ENCODE assay signal across 28 cellular contexts in the genomic region with DNA sequence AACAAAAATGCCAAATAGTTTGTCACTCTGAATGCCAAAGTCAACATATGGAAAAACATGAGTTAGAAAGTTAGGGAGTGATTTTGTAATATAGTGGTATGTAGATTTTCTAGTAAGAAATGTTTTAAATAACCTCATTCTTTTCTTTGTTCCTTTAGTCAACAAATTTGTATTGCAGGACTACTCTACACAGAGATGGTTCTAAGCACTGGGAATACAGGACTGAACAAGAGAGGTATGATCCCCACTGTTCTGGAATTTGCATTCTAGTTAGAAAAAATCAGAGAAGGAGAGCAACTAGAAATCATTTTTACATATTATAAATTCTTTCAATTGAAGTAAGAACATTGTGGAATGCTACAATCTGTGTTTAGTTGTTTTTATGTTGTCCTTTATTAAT.
"Had no signal": no experiment of that assay in that cellular context is flagged by ENCODE, and none has a peak within 500 bp of the region (broad histone marks: within the 10 kb centered on the region; RNA-seq: fewer than 3 reads in every experiment).

No MANE protein-coding gene starts in this region.

- H3K4me1 ChIP-seq: gastrocnemius medialis, left lung, parathyroid adenoma, right lobe of liver, testis, tibial artery had no signal

- H3K36me3 Mint-ChIP-seq: mesothelial cell of epicardium; naive B cell; natural killer cell treated with Interleukin-12 subunit alpha and Interleukin-12 subunit beta and Interleukin-15 and Interleukin-18, amount 100 ng/mL, for 72 hours; type B pancreatic cell had no signal

- H3K27ac Mint-ChIP-seq: effector memory CD8-positive, alpha-beta T cell; mesothelial cell of epicardium; naive B cell; natural killer cell treated with Interleukin-12 subunit alpha and Interleukin-12 subunit beta and Interleukin-15 and Interleukin-18, amount 100 ng/mL, for 72 hours; progenitor cell of endocrine pancreas; type B pancreatic cell had no signal

- DNase-seq: effector memory CD8-positive, alpha-beta T cell; foreskin fibroblast; gastrocnemius medialis; head of caudate nucleus; kidney; left lung; mesenchymal stem cell; mucosa of descending colon; naive B cell; right lobe of liver; stimulated activated CD4-positive, alpha-beta T cell treated with anti-CD3 and anti-CD28 coated beads, Interleukin-12 subunit alpha, Interleukin-12 subunit beta, amount 100 ng/mL, for 4 hours; stimulated activated CD4-positive, alpha-beta T cell treated with anti-CD3 and anti-CD28 coated beads, Interleukin-1b, Interleukin-23, amount 100 ng/mL, for 48 hours; stimulated activated CD4-positive, alpha-beta T cell treated with anti-CD3 and anti-CD28 coated beads, Interleukin-4, amount 100 ng/mL, for 1 hour; stimulated activated CD8-positive, alpha-beta memory T cell treated with anti-CD3 and anti-CD28 coated beads, Interleukin-4, amount 100 ng/mL, for 48 hours; stimulated activated naive CD4-positive, alpha-beta T cell treated with Interleukin-2 at 50 U/mL for 16 hours; substantia nigra; testis; tibial artery had no signal

- H3K27me3 ChIP-seq: gastrocnemius medialis, left lung, neutrophil, right lobe of liver, testis, tibial artery had no signal

- H3K4me1 Mint-ChIP-seq: mesothelial cell of epicardium, naive B cell, neural crest cell had no signal

- H3K9me3 Mint-ChIP-seq: neural crest cell, type B pancreatic cell had no signal

- H3K27ac ChIP-seq: coronary artery, gastrocnemius medialis, left lung, neutrophil, parathyroid adenoma, right lobe of liver, testis, tibial artery had no signal

- H3K79me2 ChIP-seq: parathyroid adenoma had no signal

- H3K4me3 ChIP-seq: coronary artery, gastrocnemius medialis, left lung, mucosa of descending colon, right lobe of liver, smooth muscle cell, testis, tibial artery had no signal

- H3K4me3 Mint-ChIP-seq: effector memory CD8-positive, alpha-beta T cell; mesothelial cell of epicardium; naive B cell; natural killer cell treated with Interleukin-12 subunit alpha and Interleukin-12 subunit beta and Interleukin-15 and Interleukin-18, amount 100 ng/mL, for 72 hours; neural crest cell; type B pancreatic cell had no signal

- H3K4me2 ChIP-seq: smooth muscle cell had no signal

- FAIRE-seq: endometrium, kidney had no signal

- H2AFZ ChIP-seq: parathyroid adenoma had no signal

- H3K36me3 ChIP-seq: gastrocnemius medialis, left lung, neutrophil, right lobe of liver, tibial artery had no signal

- ATAC-seq: effector memory CD8-positive, alpha-beta T cell; gastrocnemius medialis; left lung; mucosa of descending colon; natural killer cell treated with Interleukin-12 subunit alpha and Interleukin-12 subunit beta and Interleukin-15 and Interleukin-18, amount 100 ng/mL, for 72 hours; right lobe of liver had no signal

- H3K9me3 ChIP-seq: gastrocnemius medialis, left lung, mucosa of descending colon, neutrophil, right lobe of liver, testis, tibial artery had no signal

- H3K27me3 Mint-ChIP-seq: effector memory CD8-positive, alpha-beta T cell; naive B cell; natural killer cell treated with Interleukin-12 subunit alpha and Interleukin-12 subunit beta and Interleukin-15 and Interleukin-18, amount 100 ng/mL, for 72 hours had no signal
